ENCODE assay signal across 29 cellular contexts in genomic region chrX:135438734-135439043, GRCh38.
"Had no signal": no experiment of that assay in that cellular context is flagged by ENCODE, and none has a peak within 500 bp of the region (broad histone marks: within the 10 kb centered on the region; RNA-seq: fewer than 3 reads in every experiment).

No MANE protein-coding gene starts in this region.

- H3K4me1 ChIP-seq: neural progenitor cell, parathyroid adenoma, psoas muscle, right lobe of liver, sigmoid colon, suprapubic skin, testis, tibial artery, transverse colon, upper lobe of right lung, uterus had no signal

- H3K36me3 ChIP-seq: neural progenitor cell, ovary, right lobe of liver, sigmoid colon, suprapubic skin, tibial artery, transverse colon, upper lobe of right lung, uterus had no signal

- H3K79me2 ChIP-seq: parathyroid adenoma had no signal

- H3K4me3 ChIP-seq: neural progenitor cell, ovary, psoas muscle, right lobe of liver, sigmoid colon, suprapubic skin, testis, tibial artery, transverse colon, upper lobe of right lung, uterus had no signal

- H3K27ac ChIP-seq: neural progenitor cell, ovary, parathyroid adenoma, psoas muscle, right lobe of liver, sigmoid colon, suprapubic skin, testis, tibial artery, transverse colon, upper lobe of right lung, uterus had no signal

- H3K9ac ChIP-seq: neural progenitor cell, parathyroid adenoma had no signal

- DNase-seq: natural killer cell; occipital lobe; psoas muscle; right cardiac atrium; right lobe of liver; sigmoid colon; small intestine; stimulated activated CD4-positive, alpha-beta T cell treated with anti-CD3 and anti-CD28 coated beads, Interleukin-12 subunit alpha, Interleukin-12 subunit beta, amount 100 ng/mL, for 4 hours; stimulated activated CD4-positive, alpha-beta T cell treated with anti-CD3 and anti-CD28 coated beads, Interleukin-1b, Interleukin-23, amount 100 ng/mL, for 48 hours; stimulated activated CD4-positive, alpha-beta T cell treated with anti-CD3 and anti-CD28 coated beads, Interleukin-4, amount 100 ng/mL, for 1 hour; stimulated activated CD4-positive, alpha-beta T cell treated with anti-CD3 and anti-CD28 coated beads, Interleukin-4, amount 100 ng/mL, for 4 hours; stimulated activated CD8-positive, alpha-beta memory T cell treated with anti-CD3 and anti-CD28 coated beads, Interleukin-4, amount 100 ng/mL, for 48 hours; stimulated activated naive CD4-positive, alpha-beta T cell; stimulated activated naive CD8-positive, alpha-beta T cell treated with anti-CD3 and anti-CD28 coated beads, Interleukin-15, amount 100 ng/mL, for 72 hours; stimulated activated naive CD8-positive, alpha-beta T cell treated with anti-CD3 and anti-CD28 coated beads, Interleukin-15, Interleukin-2, amounts not matched to agents 100 U/mL and 50 U/mL, for 24 hours; substantia nigra; testis; tibial artery; transverse colon had no signal

- H3K36me3 Mint-ChIP-seq: natural killer cell; neural progenitor cell; stimulated activated memory B cell treated with anti-CD40 and anti-IgM and Interleukin-4, amounts not matched to agents 10 μg/mL and 1 μg/mL and 100 μg/mL, for 72 hours; type B pancreatic cell had no signal

- H3K27me3 ChIP-seq: neural progenitor cell, ovary, right lobe of liver, sigmoid colon, suprapubic skin, testis, tibial artery, transverse colon, upper lobe of right lung, uterus had no signal

- H3K27me3 Mint-ChIP-seq: progenitor cell of endocrine pancreas; stimulated activated naive CD8-positive, alpha-beta T cell treated with anti-CD3 and anti-CD28 coated beads, Interleukin-15, amount 100 ng/mL, for 72 hours; type B pancreatic cell had no signal

- H3K4me2 ChIP-seq: neural progenitor cell had no signal

- H3K9me3 ChIP-seq: ovary, psoas muscle, right lobe of liver, sigmoid colon, suprapubic skin, testis, tibial artery, transverse colon, upper lobe of right lung, uterus had no signal

- ATAC-seq: natural killer cell; psoas muscle; right cardiac atrium; stimulated activated memory B cell treated with anti-CD40 and anti-IgM and Interleukin-4, amounts not matched to agents 10 μg/mL and 1 μg/mL and 100 μg/mL, for 72 hours; stimulated activated naive CD8-positive, alpha-beta T cell treated with anti-CD3 and anti-CD28 coated beads, Interleukin-15, amount 100 ng/mL, for 72 hours; stimulated activated naive CD8-positive, alpha-beta T cell treated with anti-CD3 and anti-CD28 coated beads, Interleukin-15, Interleukin-2, amounts not matched to agents 100 U/mL and 50 U/mL, for 24 hours; upper lobe of right lung had no signal

- FAIRE-seq: small intestine had no signal

- H3K27ac Mint-ChIP-seq: natural killer cell; nephron; neural progenitor cell; progenitor cell of endocrine pancreas; stimulated activated memory B cell treated with anti-CD40 and anti-IgM and Interleukin-4, amounts not matched to agents 10 μg/mL and 1 μg/mL and 100 μg/mL, for 72 hours; stimulated activated naive CD8-positive, alpha-beta T cell treated with anti-CD3 and anti-CD28 coated beads, Interleukin-15, amount 100 ng/mL, for 72 hours; type B pancreatic cell had no signal

- H3K4me1 Mint-ChIP-seq: natural killer cell; nephron; neural progenitor cell; stimulated activated memory B cell treated with anti-CD40 and anti-IgM and Interleukin-4, amounts not matched to agents 10 μg/mL and 1 μg/mL and 100 μg/mL, for 72 hours; stimulated activated naive CD8-positive, alpha-beta T cell treated with anti-CD3 and anti-CD28 coated beads, Interleukin-15, amount 100 ng/mL, for 72 hours had no signal

- H3K4me3 Mint-ChIP-seq: natural killer cell; nephron; neural progenitor cell; stimulated activated memory B cell treated with anti-CD40 and anti-IgM and Interleukin-4, amounts not matched to agents 10 μg/mL and 1 μg/mL and 100 μg/mL, for 72 hours; stimulated activated naive CD8-positive, alpha-beta T cell treated with anti-CD3 and anti-CD28 coated beads, Interleukin-15, amount 100 ng/mL, for 72 hours; type B pancreatic cell had no signal

- H3K9me3 Mint-ChIP-seq: natural killer cell; stimulated activated memory B cell treated with anti-CD40 and anti-IgM and Interleukin-4, amounts not matched to agents 10 μg/mL and 1 μg/mL and 100 μg/mL, for 72 hours; stimulated activated naive CD8-positive, alpha-beta T cell treated with anti-CD3 and anti-CD28 coated beads, Interleukin-15, amount 100 ng/mL, for 72 hours; type B pancreatic cell had no signal

- H2AFZ ChIP-seq: neural progenitor cell, parathyroid adenoma had no signal
